ENCODE assay signal across 35 cellular contexts in the genomic region with DNA sequence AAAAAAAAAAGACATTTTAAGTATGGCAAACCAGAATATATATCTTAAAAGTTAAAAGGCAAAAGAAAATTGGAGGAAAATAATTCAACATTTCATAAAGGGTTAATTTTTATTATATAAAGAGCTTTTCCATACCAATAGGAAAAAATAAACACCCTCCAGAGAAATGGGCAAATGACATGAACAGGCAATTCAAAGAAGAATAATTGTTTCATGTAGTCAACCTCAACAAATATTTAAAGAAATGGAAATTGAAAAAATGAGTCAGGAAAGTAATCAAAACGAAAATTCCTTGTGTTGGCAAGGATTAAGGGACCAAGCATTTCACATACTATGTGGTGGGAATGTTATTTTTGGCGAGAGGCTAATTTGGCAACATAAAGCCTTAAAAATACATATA.
"Had no signal": no experiment of that assay in that cellular context is flagged by ENCODE, and none has a peak within 500 bp of the region (broad histone marks: within the 10 kb centered on the region; RNA-seq: fewer than 3 reads in every experiment).

No MANE protein-coding gene starts in this region.

- ATAC-seq: activated CD4-positive, alpha-beta T cell treated with anti-CD3 and anti-CD28 coated beads for 36 hours; activated CD4-positive, CD25-positive, alpha-beta regulatory T cell treated with anti-CD3 and anti-CD28 coated beads, Interleukin-2, amount 50 U/mL, for 24 hours; activated CD8-positive, alpha-beta memory T cell treated with anti-CD3 and anti-CD28 coated beads, Interleukin-2, amount 10 ng/mL, durations not matched to agents 7 days and 5 days; activated CD8-positive, alpha-beta T cell treated with anti-CD3 and anti-CD28 coated beads, Interleukin-2, amount 10 ng/mL, durations not matched to agents 7 days and 5 days; activated naive CD8-positive, alpha-beta T cell treated with anti-CD3 and anti-CD28 coated beads, Interleukin-2, amount 50 U/mL, for 24 hours; esophagus mucosa; foreskin keratinocyte; gastrocnemius medialis; heart left ventricle; T-helper 17 cell had no signal

- H3K4me3 Mint-ChIP-seq: activated B cell treated with CpG ODN at 0.5 μM for 24 hours; activated CD4-positive, alpha-beta memory T cell treated with anti-CD3 and anti-CD28 coated beads for 36 hours; activated CD4-positive, alpha-beta T cell treated with anti-CD3 and anti-CD28 coated beads for 36 hours; activated CD4-positive, alpha-beta T cell treated with anti-CD3 and anti-CD28 coated beads, Interleukin-2, amount 10 ng/mL, durations not matched to agents 24 days and 14 days; activated CD8-positive, alpha-beta memory T cell treated with anti-CD3 and anti-CD28 coated beads, Interleukin-2, amount 10 ng/mL, durations not matched to agents 7 days and 5 days; activated CD8-positive, alpha-beta T cell treated with anti-CD3 and anti-CD28 coated beads, Interleukin-2, amount 10 ng/mL, durations not matched to agents 7 days and 5 days; activated naive CD4-positive, alpha-beta T cell treated with anti-CD3 and anti-CD28 coated beads for 36 hours; activated naive CD4-positive, alpha-beta T cell treated with anti-CD3 and anti-CD28 coated beads, Interleukin-2, amount 50 U/mL, for 24 hours; activated naive CD8-positive, alpha-beta T cell treated with anti-CD3 and anti-CD28 coated beads for 36 hours; activated naive CD8-positive, alpha-beta T cell treated with anti-CD3 and anti-CD28 coated beads, Interleukin-2, amount 50 U/mL, for 24 hours; activated T-helper 1 cell treated with anti-CD3 and anti-CD28 coated beads, Interleukin-12 subunit alpha, Interleukin-12 subunit beta, Interleukin-2, Interleukin-4 antibody, amounts not matched to agents 30 ng/mL and 10 ng/mL and 1 ng/mL, durations not matched to agents 14 hours and 24 hours and 36 hours; brain; endodermal cell; T-helper 17 cell; T-helper 2 cell treated with Interferon-gamma antibody and Interleukin-4, amounts not matched to agents 5 μg/mL and 100 μg/mL, for 36 hours had no signal

- H3K4me1 ChIP-seq: adrenal gland, ascending aorta, colonic mucosa, foreskin keratinocyte, gastrocnemius medialis, heart left ventricle had no signal

- H3K4me3 ChIP-seq: adrenal gland, ascending aorta, colonic mucosa, gastrocnemius medialis, heart left ventricle had no signal

- H3K27me3 ChIP-seq: adrenal gland, ascending aorta, colonic mucosa, gastrocnemius medialis, heart left ventricle had no signal

- H3K9me3 Mint-ChIP-seq: activated naive CD4-positive, alpha-beta T cell treated with anti-CD3 and anti-CD28 coated beads, Interleukin-2, amount 50 U/mL, for 24 hours; activated T-helper 1 cell treated with anti-CD3 and anti-CD28 coated beads, Interleukin-12 subunit alpha, Interleukin-12 subunit beta, Interleukin-2, Interleukin-4 antibody, amounts not matched to agents 30 ng/mL and 10 ng/mL and 1 ng/mL, durations not matched to agents 14 hours and 24 hours and 36 hours had no signal

- H3K27me3 Mint-ChIP-seq: activated CD4-positive, alpha-beta memory T cell treated with anti-CD3 and anti-CD28 coated beads for 36 hours; activated CD4-positive, alpha-beta T cell treated with anti-CD3 and anti-CD28 coated beads for 36 hours; activated CD8-positive, alpha-beta memory T cell treated with anti-CD3 and anti-CD28 coated beads, Interleukin-2, amount 10 ng/mL, durations not matched to agents 7 days and 5 days; activated naive CD4-positive, alpha-beta T cell treated with anti-CD3 and anti-CD28 coated beads, Interleukin-2, amount 50 U/mL, for 24 hours; activated naive CD8-positive, alpha-beta T cell treated with anti-CD3 and anti-CD28 coated beads for 36 hours; activated naive CD8-positive, alpha-beta T cell treated with anti-CD3 and anti-CD28 coated beads, Interleukin-2, amount 50 U/mL, for 24 hours; T-helper 17 cell had no signal

- DNase-seq: activated B cell treated with CpG ODN at 0.5 μM for 24 hours; activated CD4-positive, alpha-beta memory T cell treated with anti-CD3 and anti-CD28 coated beads for 36 hours; activated CD4-positive, alpha-beta T cell treated with anti-CD3 and anti-CD28 coated beads for 36 hours; activated CD4-positive, alpha-beta T cell treated with anti-CD3 and anti-CD28 coated beads, Interleukin-2, amount 10 ng/mL, durations not matched to agents 24 days and 14 days; activated CD8-positive, alpha-beta memory T cell treated with anti-CD3 and anti-CD28 coated beads, Interleukin-2, amount 10 ng/mL, durations not matched to agents 7 days and 5 days; activated CD8-positive, alpha-beta memory T cell treated with anti-CD3 and anti-CD28 coated beads, Interleukin-2, amount 50 U/mL, for 4 hours; activated CD8-positive, alpha-beta T cell treated with anti-CD3 and anti-CD28 coated beads, Interleukin-2, amount 10 ng/mL, durations not matched to agents 7 days and 5 days; activated effector memory CD4-positive, alpha-beta T cell treated with anti-CD3 and anti-CD28 coated beads, Interleukin-2, amount 50 U/mL, for 16 hours; activated naive CD4-positive, alpha-beta T cell treated with anti-CD3 and anti-CD28 coated beads for 36 hours; activated naive CD8-positive, alpha-beta T cell treated with anti-CD3 and anti-CD28 coated beads for 36 hours; activated naive CD8-positive, alpha-beta T cell treated with anti-CD3 and anti-CD28 coated beads, Interleukin-2, amount 50 U/mL, for 24 hours; activated T-cell treated with anti-CD3 and anti-CD28 coated beads, Interleukin-2, amount 50 U/mL, for 1 hour; activated T-cell treated with anti-CD3 and anti-CD28 coated beads, Interleukin-2, amount 50 U/mL, for 48 hours; adrenal gland; amygdala; caudate nucleus; colonic mucosa; effector memory CD4-positive, alpha-beta T cell; endodermal cell; foreskin keratinocyte; gastrocnemius medialis; glutamatergic neuron; heart left ventricle; T-helper 1 cell; T-helper 17 cell; T1000; WERI-Rb-1 had no signal

- H3K4me1 Mint-ChIP-seq: activated B cell treated with CpG ODN at 0.5 μM for 24 hours; activated CD4-positive, alpha-beta T cell treated with anti-CD3 and anti-CD28 coated beads for 36 hours; activated CD4-positive, alpha-beta T cell treated with anti-CD3 and anti-CD28 coated beads, Interleukin-2, amount 10 ng/mL, durations not matched to agents 24 days and 14 days; activated CD8-positive, alpha-beta memory T cell treated with anti-CD3 and anti-CD28 coated beads, Interleukin-2, amount 10 ng/mL, durations not matched to agents 7 days and 5 days; activated naive CD4-positive, alpha-beta T cell treated with anti-CD3 and anti-CD28 coated beads, Interleukin-2, amount 50 U/mL, for 24 hours; activated naive CD8-positive, alpha-beta T cell treated with anti-CD3 and anti-CD28 coated beads for 36 hours; activated naive CD8-positive, alpha-beta T cell treated with anti-CD3 and anti-CD28 coated beads, Interleukin-2, amount 50 U/mL, for 24 hours; brain; endodermal cell; T-helper 17 cell had no signal

- H3K36me3 Mint-ChIP-seq: activated naive CD8-positive, alpha-beta T cell treated with anti-CD3 and anti-CD28 coated beads for 36 hours had no signal

- H3K27ac ChIP-seq: adrenal gland, ascending aorta, colonic mucosa, foreskin keratinocyte, gastrocnemius medialis, heart left ventricle, WERI-Rb-1 had no signal

- H3K9me3 ChIP-seq: adrenal gland, ascending aorta, colonic mucosa, gastrocnemius medialis had no signal

- H3K36me3 ChIP-seq: adrenal gland, ascending aorta, colonic mucosa, gastrocnemius medialis, heart left ventricle, WERI-Rb-1 had no signal

- H3K27ac Mint-ChIP-seq: activated B cell treated with CpG ODN at 0.5 μM for 24 hours; activated CD4-positive, alpha-beta memory T cell treated with anti-CD3 and anti-CD28 coated beads for 36 hours; activated CD4-positive, alpha-beta T cell treated with anti-CD3 and anti-CD28 coated beads for 36 hours; activated CD4-positive, alpha-beta T cell treated with anti-CD3 and anti-CD28 coated beads, Interleukin-2, amount 10 ng/mL, durations not matched to agents 24 days and 14 days; activated CD8-positive, alpha-beta memory T cell treated with anti-CD3 and anti-CD28 coated beads, Interleukin-2, amount 10 ng/mL, durations not matched to agents 7 days and 5 days; activated CD8-positive, alpha-beta T cell treated with anti-CD3 and anti-CD28 coated beads, Interleukin-2, amount 10 ng/mL, durations not matched to agents 7 days and 5 days; activated naive CD4-positive, alpha-beta T cell treated with anti-CD3 and anti-CD28 coated beads for 36 hours; activated naive CD4-positive, alpha-beta T cell treated with anti-CD3 and anti-CD28 coated beads, Interleukin-2, amount 50 U/mL, for 24 hours; activated naive CD8-positive, alpha-beta T cell treated with anti-CD3 and anti-CD28 coated beads for 36 hours; activated naive CD8-positive, alpha-beta T cell treated with anti-CD3 and anti-CD28 coated beads, Interleukin-2, amount 50 U/mL, for 24 hours; activated T-helper 1 cell treated with anti-CD3 and anti-CD28 coated beads, Interleukin-12 subunit alpha, Interleukin-12 subunit beta, Interleukin-2, Interleukin-4 antibody, amounts not matched to agents 30 ng/mL and 10 ng/mL and 1 ng/mL, durations not matched to agents 14 hours and 24 hours and 36 hours; activated T-helper 2 cell treated with anti-CD3 and anti-CD28 coated beads, Interferon-gamma antibody, Interleukin-2, Interleukin-4, amounts not matched to agents 10 μg/mL and 5 μg/mL and 100 μg/mL, durations not matched to agents 14 hours and 24 hours and 36 hours; brain; endodermal cell; T-helper 17 cell; T-helper 2 cell treated with Interferon-gamma antibody and Interleukin-4, amounts not matched to agents 5 μg/mL and 100 μg/mL, for 36 hours had no signal
